8 cellular contexts compared by ENCODE assay signal in genomic region chr17:21286771-21287702, GRCh38. TPM values are rescaled to one million over a fixed set of nuclear protein-coding genes. Genes with fewer than 3 reads are reported as not detected.
A peak's percentile ranks its signal among the peaks of the same experiment; 100 is the strongest.
DNase-seq lines count a peak whose midpoint lies in the region; ATAC-seq and TF ChIP-seq lines count a peak whose summit lies in the region.

No MANE protein-coding gene starts in this region.

- peaks cover 5% of the 10 kb centered on the region for H3K27me3 Mint-ChIP-seq in activated T-cell treated with anti-CD3 and anti-CD28 coated beads, Interleukin-2, amount 50 U/mL, for 4 hours (ENCODE audit: low read depth)
- H3K27me3 Mint-ChIP-seq in activated T-helper 1 cell treated with anti-CD3 and anti-CD28 coated beads, Interleukin-12 subunit alpha, Interleukin-12 subunit beta, Interleukin-2, Interleukin-4 antibody, amounts not matched to agents 30 ng/mL and 10 ng/mL and 1 ng/mL, durations not matched to agents 14 hours and 24 hours and 36 hours (ENCODE audit: insufficient read depth) = peaks cover 3% of the 10 kb centered on the region

- no peak for TF ChIP-seq CTCF in kidney epithelial cell (IDR thresholded peaks at IDR 0.05; ENCODE audit: insufficient read depth, low read length, poor library complexity, severe bottlenecking)

- peak overlapping the region; percentile 96 for H3K4me3 Mint-ChIP-seq in activated T-cell treated with anti-CD3 and anti-CD28 coated beads, Interleukin-2, amount 50 U/mL, for 4 hours
- peak overlapping the region; percentile 100 for H3K4me3 Mint-ChIP-seq in activated T-helper 1 cell treated with anti-CD3 and anti-CD28 coated beads, Interleukin-12 subunit alpha, Interleukin-12 subunit beta, Interleukin-2, Interleukin-4 antibody, amounts not matched to agents 30 ng/mL and 10 ng/mL and 1 ng/mL, durations not matched to agents 14 hours and 24 hours and 36 hours

- H3K9me3 Mint-ChIP-seq in activated T-cell treated with anti-CD3 and anti-CD28 coated beads, Interleukin-2, amount 50 U/mL, for 4 hours = no peaks in the 10 kb centered on the region
- no peaks in the 10 kb centered on the region for H3K9me3 Mint-ChIP-seq in activated T-helper 1 cell treated with anti-CD3 and anti-CD28 coated beads, Interleukin-12 subunit alpha, Interleukin-12 subunit beta, Interleukin-2, Interleukin-4 antibody, amounts not matched to agents 30 ng/mL and 10 ng/mL and 1 ng/mL, durations not matched to agents 14 hours and 24 hours and 36 hours

- peaks cover 57% of the 10 kb centered on the region for H3K4me1 Mint-ChIP-seq in activated T-cell treated with anti-CD3 and anti-CD28 coated beads, Interleukin-2, amount 50 U/mL, for 4 hours (ENCODE audit: low read depth)
- peaks cover 21% of the 10 kb centered on the region for H3K4me1 Mint-ChIP-seq in activated T-helper 1 cell treated with anti-CD3 and anti-CD28 coated beads, Interleukin-12 subunit alpha, Interleukin-12 subunit beta, Interleukin-2, Interleukin-4 antibody, amounts not matched to agents 30 ng/mL and 10 ng/mL and 1 ng/mL, durations not matched to agents 14 hours and 24 hours and 36 hours (ENCODE audit: low read depth)

- peak overlapping the region; percentile 27 for H3K4me3 ChIP-seq in kidney epithelial cell (ENCODE audit: low read depth, low read length)

- DNase-seq in activated T-cell treated with anti-CD3 and anti-CD28 coated beads, Interleukin-2, amount 50 U/mL, for 4 hours = peak; percentile 32
- DNase-seq in activated T-cell treated with anti-CD3 and anti-CD28 coated beads, Interleukin-2, amount 50 U/mL, for 1 hour = no peak
- no peak for DNase-seq in activated T-helper 1 cell treated with anti-CD3 and anti-CD28 coated beads, Interleukin-12 subunit alpha, Interleukin-12 subunit beta, Interleukin-2, Interleukin-4 antibody, amounts not matched to agents 30 ng/mL and 10 ng/mL and 1 ng/mL, durations not matched to agents 14 hours and 24 hours and 36 hours (ENCODE audit: low spot score)
- DNase-seq in kidney epithelial cell (ENCODE audit: low read depth) (no peak), OCI-M1 (lab: John Stamatoyannopoulos, UW) (no peak), T1000 (lab: John Stamatoyannopoulos, UW) (no peak)
- peak; percentile 75 for DNase-seq in stimulated activated naive CD8-positive, alpha-beta T cell treated with anti-CD3 and anti-CD28 coated beads, Interleukin-15, Interleukin-2, amounts not matched to agents 100 U/mL and 50 U/mL, for 24 hours

- H3K36me3 ChIP-seq in kidney epithelial cell (ENCODE audit: control insufficient read depth, insufficient read depth, low read length) = no peaks in the 10 kb centered on the region

- H3K36me3 Mint-ChIP-seq in activated T-cell treated with anti-CD3 and anti-CD28 coated beads, Interleukin-2, amount 50 U/mL, for 4 hours (ENCODE audit: insufficient read depth) = peaks cover 13% of the 10 kb centered on the region
- peaks cover 21% of the 10 kb centered on the region for H3K36me3 Mint-ChIP-seq in activated T-helper 1 cell treated with anti-CD3 and anti-CD28 coated beads, Interleukin-12 subunit alpha, Interleukin-12 subunit beta, Interleukin-2, Interleukin-4 antibody, amounts not matched to agents 30 ng/mL and 10 ng/mL and 1 ng/mL, durations not matched to agents 14 hours and 24 hours and 36 hours (ENCODE audit: low read depth)

- intact Hi-C loops in activated T-helper 1 cell treated with anti-CD3 and anti-CD28 coated beads, Interleukin-12 subunit alpha, Interleukin-12 subunit beta, Interleukin-2, Interleukin-4 antibody, amounts not matched to agents 30 ng/mL and 10 ng/mL and 1 ng/mL, durations not matched to agents 14 hours and 24 hours and 36 hours (cut with micrococcal nuclease) = loop anchor here (1.0 to 10.0 kb wide), 2 partner anchors 244 to 1312 kb away; partner anchors contain the start of genes AKAP10 and USP22

- ATAC-seq in activated T-cell treated with anti-CD3 and anti-CD28 coated beads, Interleukin-2, amount 50 U/mL, for 4 hours = no peak
- peak; percentile 20 for ATAC-seq in stimulated activated naive CD8-positive, alpha-beta T cell treated with anti-CD3 and anti-CD28 coated beads, Interleukin-15, Interleukin-2, amounts not matched to agents 100 U/mL and 50 U/mL, for 24 hours
- no peak for ATAC-seq in GM21529 (IDR thresholded peaks at IDR 0.05; ENCODE audit: unreplicated experiment)

- H3K27ac Mint-ChIP-seq in activated T-helper 1 cell treated with anti-CD3 and anti-CD28 coated beads, Interleukin-12 subunit alpha, Interleukin-12 subunit beta, Interleukin-2, Interleukin-4 antibody, amounts not matched to agents 30 ng/mL and 10 ng/mL and 1 ng/mL, durations not matched to agents 14 hours and 24 hours and 36 hours = peak overlapping the region; percentile 96

- H3K27me3 ChIP-seq in kidney epithelial cell (ENCODE audit: control insufficient read depth, insufficient read depth, low read length) = no peaks in the 10 kb centered on the region

RNA-seq across cellular contexts. Expression of gene MAP2K3, which starts 2.5 kb away (rescaled TPM):
- total RNA-seq in activated T-cell treated with anti-CD3 and anti-CD28 coated beads, Interleukin-2, amount 50 U/mL, for 4 hours = 100 to 1,000 TPM; 216 to 260 (median 253) TPM
- 177 and 185 TPM in 2 replicates for total RNA-seq in activated T-helper 1 cell treated with anti-CD3 and anti-CD28 coated beads, Interleukin-12 subunit alpha, Interleukin-12 subunit beta, Interleukin-2, Interleukin-4 antibody, amounts not matched to agents 30 ng/mL and 10 ng/mL and 1 ng/mL, durations not matched to agents 14 hours and 24 hours and 36 hours
- 29.2 and 39.2 TPM in 2 replicates for total RNA-seq in kidney epithelial cell

RNA-seq across cellular contexts. Expression of gene NATD1, which starts 33.8 kb away (rescaled TPM):
- under 1 TPM; 0.73 to 0.98 (median 0.90) TPM for total RNA-seq in activated T-cell treated with anti-CD3 and anti-CD28 coated beads, Interleukin-2, amount 50 U/mL, for 4 hours
- 1.6 and 1.7 TPM in 2 replicates for total RNA-seq in activated T-helper 1 cell treated with anti-CD3 and anti-CD28 coated beads, Interleukin-12 subunit alpha, Interleukin-12 subunit beta, Interleukin-2, Interleukin-4 antibody, amounts not matched to agents 30 ng/mL and 10 ng/mL and 1 ng/mL, durations not matched to agents 14 hours and 24 hours and 36 hours
- total RNA-seq in kidney epithelial cell = 15.2 and 16.8 TPM in 2 replicates

Comparison
In these comparisons a context has a peak if more than half of its experiments do, and no peak if none do; other contexts are left out.
1. DNase-seq: peak in activated T-cell treated with anti-CD3 and anti-CD28 coated beads, Interleukin-2, amount 50 U/mL, for 4 hours (single experiment) and stimulated activated naive CD8-positive, alpha-beta T cell treated with anti-CD3 and anti-CD28 coated beads, Interleukin-15, Interleukin-2, amounts not matched to agents 100 U/mL and 50 U/mL, for 24 hours (single experiment); none in activated T-cell treated with anti-CD3 and anti-CD28 coated beads, Interleukin-2, amount 50 U/mL, for 1 hour (single experiment), activated T-helper 1 cell treated with anti-CD3 and anti-CD28 coated beads, Interleukin-12 subunit alpha, Interleukin-12 subunit beta, Interleukin-2, Interleukin-4 antibody, amounts not matched to agents 30 ng/mL and 10 ng/mL and 1 ng/mL, durations not matched to agents 14 hours and 24 hours and 36 hours (single experiment), kidney epithelial cell (single experiment), OCI-M1 (single experiment) and T1000 (single experiment).